ENCODE assay signal across 29 cellular contexts in the genomic region with DNA sequence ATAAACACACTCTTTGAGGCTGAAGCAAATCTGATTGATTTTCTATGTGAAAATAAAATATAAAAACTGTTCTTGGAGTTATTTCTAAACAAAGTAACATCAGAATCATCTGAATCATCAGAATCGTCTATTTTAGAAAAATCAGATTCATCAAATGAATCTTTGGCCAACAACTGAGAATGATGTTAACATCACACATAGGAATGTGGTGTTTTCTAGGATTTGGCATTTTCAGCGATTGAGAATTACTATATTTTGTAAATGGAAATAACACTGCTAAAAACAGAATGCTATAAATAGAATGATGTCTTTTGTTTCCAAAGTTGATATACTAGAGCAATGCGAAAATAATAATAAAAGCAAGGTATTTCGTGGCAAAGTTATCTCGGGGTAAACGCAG.
"Had no signal": no experiment of that assay in that cellular context is flagged by ENCODE, and none has a peak within 500 bp of the region (broad histone marks: within the 10 kb centered on the region; RNA-seq: fewer than 3 reads in every experiment).

No MANE protein-coding gene starts in this region.

- H3K27ac Mint-ChIP-seq: endodermal cell; naive thymus-derived CD4-positive, alpha-beta T cell; nephron; neural progenitor cell; progenitor cell of endocrine pancreas; stimulated activated effector memory CD8-positive, alpha-beta T cell treated with anti-CD3 and anti-CD28 coated beads, Interleukin-12 subunit alpha, Interleukin-12 subunit beta, amount 100 ng/mL, for 72 hours; type B pancreatic cell had no signal

- H3K9me3 Mint-ChIP-seq: stimulated activated effector memory CD8-positive, alpha-beta T cell treated with anti-CD3 and anti-CD28 coated beads, Interleukin-12 subunit alpha, Interleukin-12 subunit beta, amount 100 ng/mL, for 72 hours had no signal

- H3K4me1 Mint-ChIP-seq: endodermal cell, nephron, neural progenitor cell had no signal

- H3K4me1 ChIP-seq: gastrocnemius medialis, parathyroid adenoma, right lobe of liver, testis had no signal

- DNase-seq: effector CD8-positive, alpha-beta T cell; endodermal cell; foreskin fibroblast; gastrocnemius medialis; head of caudate nucleus; left cardiac atrium; left lung; mesendoderm; midbrain; naive thymus-derived CD4-positive, alpha-beta T cell; right lobe of liver; stimulated activated CD4-positive, alpha-beta T cell treated with anti-CD3 and anti-CD28 coated beads, Interleukin-12 subunit alpha, Interleukin-12 subunit beta, amount 100 ng/mL, for 4 hours; stimulated activated CD4-positive, alpha-beta T cell treated with anti-CD3 and anti-CD28 coated beads, Interleukin-1b, Interleukin-23, amount 100 ng/mL, for 48 hours; stimulated activated CD4-positive, alpha-beta T cell treated with anti-CD3 and anti-CD28 coated beads, Interleukin-4, amount 100 ng/mL, for 24 hours; stimulated activated naive CD4-positive, alpha-beta T cell treated with Interleukin-2 at 50 U/mL for 16 hours; stomach; testis; tibial artery had no signal

- H3K27me3 ChIP-seq: gastrocnemius medialis, hepatocyte, left lung, neural progenitor cell, right lobe of liver, stomach, testis, tibial artery had no signal

- H3K4me2 ChIP-seq: hepatocyte, neural progenitor cell, smooth muscle cell had no signal

- H2AFZ ChIP-seq: hepatocyte, neural progenitor cell, parathyroid adenoma had no signal

- H3K4me3 ChIP-seq: gastrocnemius medialis, hepatocyte, left lung, neural progenitor cell, right lobe of liver, smooth muscle cell, stomach, testis, tibial artery had no signal

- H3K9me3 ChIP-seq: gastrocnemius medialis, left lung, right lobe of liver, stomach, testis, tibial artery had no signal

- H3K27me3 Mint-ChIP-seq: progenitor cell of endocrine pancreas, type B pancreatic cell had no signal

- FAIRE-seq: colon had no signal

- H3K27ac ChIP-seq: epithelial cell of prostate, gastrocnemius medialis, hepatocyte, left lung, neural progenitor cell, parathyroid adenoma, right lobe of liver, stomach, testis, tibial artery had no signal

- H3K9ac ChIP-seq: neural progenitor cell, parathyroid adenoma had no signal

- ATAC-seq: esophagus mucosa; gastrocnemius medialis; left cardiac atrium; naive thymus-derived CD4-positive, alpha-beta T cell; right lobe of liver; stimulated activated effector memory CD8-positive, alpha-beta T cell treated with anti-CD3 and anti-CD28 coated beads, Interleukin-12 subunit alpha, Interleukin-12 subunit beta, amount 100 ng/mL, for 72 hours had no signal

- H3K36me3 Mint-ChIP-seq: stimulated activated effector memory CD8-positive, alpha-beta T cell treated with anti-CD3 and anti-CD28 coated beads, Interleukin-12 subunit alpha, Interleukin-12 subunit beta, amount 100 ng/mL, for 72 hours had no signal

- H3K4me3 Mint-ChIP-seq: endodermal cell; naive thymus-derived CD4-positive, alpha-beta T cell; nephron; neural progenitor cell; stimulated activated effector memory CD8-positive, alpha-beta T cell treated with anti-CD3 and anti-CD28 coated beads, Interleukin-12 subunit alpha, Interleukin-12 subunit beta, amount 100 ng/mL, for 72 hours; type B pancreatic cell had no signal

- H3K36me3 ChIP-seq: gastrocnemius medialis, left lung, neural progenitor cell, right lobe of liver, stomach, tibial artery had no signal
